In genomic region chr11:115446214-115446613, GRCh38 we compare ENCODE assay signal across 1 cellular context.
TF ChIP-seq lines count a peak whose summit lies in the region.

No MANE protein-coding gene starts in this region.

TF ChIP-seq in liver, 16 proteins besides CTCF, POLR2A, EP300 and RAD21 (continued from another document):
- TF ChIP-seq HNF4A (conservative IDR thresholded peaks at IDR 0.05) (peak; percentile 9 to 44), YY1 (IDR thresholded peaks at IDR 0.05) (peak; percentile 51), RXRA (IDR thresholded peaks at IDR 0.05) (peak in 1 of 2 donors; percentile 12)
